In the genomic region with DNA sequence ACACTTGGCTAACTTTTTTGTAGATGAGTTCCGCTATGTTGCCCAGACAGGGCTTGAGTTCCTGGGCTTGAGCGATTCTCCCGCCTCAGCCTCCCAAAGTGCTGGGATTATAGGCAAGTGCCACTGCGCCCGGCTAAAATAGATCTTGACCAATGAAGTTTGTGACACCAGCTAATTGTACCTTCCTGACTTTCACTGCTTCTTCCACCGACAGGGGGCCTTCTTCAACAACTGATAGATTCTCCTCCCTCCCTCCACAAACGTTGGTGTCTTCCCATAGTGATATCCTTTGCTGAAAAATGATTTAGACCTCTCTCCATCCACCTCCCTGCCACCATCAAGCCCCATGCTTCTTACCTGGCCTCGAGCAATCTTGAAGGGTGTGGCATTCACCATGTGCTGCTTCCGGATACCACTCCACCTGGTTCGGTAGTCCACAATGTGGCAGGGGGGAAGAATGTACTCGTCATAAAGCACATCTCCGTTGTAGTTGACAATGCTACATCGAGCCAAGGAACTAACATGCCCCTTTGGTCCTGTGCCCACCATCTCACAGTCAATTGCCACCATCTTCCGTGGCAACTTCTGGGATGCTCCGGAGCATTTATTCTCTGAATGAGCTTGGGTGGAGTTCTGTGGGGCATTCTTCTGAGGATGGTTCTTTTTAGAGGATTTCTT, we compare ENCODE assay signal across 8 cellular contexts. TPM values are rescaled to one million over a fixed set of nuclear protein-coding genes. Genes with fewer than 3 reads are reported as not detected.
DNase-seq lines count a peak whose midpoint lies in the region; ATAC-seq, FAIRE-seq and TF ChIP-seq lines count a peak whose summit lies in the region.

No MANE protein-coding gene starts in this region.

- dilution Hi-C loops in IMR-90 (cut with HindIII; ENCODE audit: low sequenced_read_pairs, unreplicated experiment): no loop called here

- H4K5ac ChIP-seq in IMR-90 (ENCODE audit: low read depth, low read length): no peak overlapping the region

- ATAC-seq in IMR-90 (ENCODE audit: low read depth) (no peak), HG03045 (IDR thresholded peaks at IDR 0.05; ENCODE audit: unreplicated experiment) (no peak), GM19351 (IDR thresholded peaks at IDR 0.05; ENCODE audit: unreplicated experiment) (no peak)

- DNase-seq in DMS153 treated with DMSO at 0.1 percent for 48 hours (lab: John Stamatoyannopoulos, UW; ENCODE audit: unreplicated experiment) (peak; percentile 55), IMR-90 (peak; percentile 66), RCC 7860 (ENCODE audit: low spot score) (peak; percentile 70), amniotic epithelial cell (ENCODE audit: low read depth) (peak; percentile 56), islet precursor cell (peak; percentile 74)
- peak in 5 of 6 experiments; percentile 10 to 44 (median 38) for DNase-seq in stimulated activated naive CD4-positive, alpha-beta T cell (lab: John Stamatoyannopoulos, UW)

- no peak overlapping the region for H3K18ac ChIP-seq in IMR-90 (ENCODE audit: low read depth, low read length)

- peaks cover 8% of the 10 kb centered on the region; the same call in 1 of the 2 replicates for H3K9me1 ChIP-seq in IMR-90 (ENCODE audit: insufficient read depth, low read length)

- peaks cover 37% of the 10 kb centered on the region for H4K20me1 ChIP-seq in IMR-90 (ENCODE audit: insufficient read depth, low read length)

- peaks cover 28 to 72% of the 10 kb centered on the region in 2 experiments for H3K79me1 ChIP-seq in IMR-90 (ENCODE audit: low read depth in 1 of 2, low read length in 2 of 2)

- intact Hi-C loops in IMR-90 (cut with micrococcal nuclease): loop anchor here (1.0 to 10.0 kb wide), 7 partner anchors 37 to 222 kb away; a partner anchor contains a TSS

- WGBS in IMR-90 (ENCODE audit: extremely low coverage in 2 of 2, insufficient read length in 1 of 2), 2 experiments: 32% methylated on average over 6 of the region's 15 CpGs; no CpG with 5 or more reads in 1 of the 2 experiments

- TF ChIP-seq RAD21 in IMR-90 (IDR thresholded peaks at IDR 0.05; ENCODE audit: low read length): peak; percentile 76

- H3K23ac ChIP-seq in IMR-90 (ENCODE audit: low read depth, low read length): no peak overlapping the region

- H3K14ac ChIP-seq in IMR-90 (replicated peaks; ENCODE audit: low read depth, low read length): no peak overlapping the region

- no peak for FAIRE-seq in RCC 7860 (lab: Jason Lieb, UNC)

- H3K9me3 ChIP-seq in IMR-90 (ENCODE audit: control insufficient read depth, insufficient read depth, low read length): no peaks in the 10 kb centered on the region

- no peak overlapping the region for H3K4ac ChIP-seq in IMR-90 (ENCODE audit: low read depth, low read length)

- no peak; the same call in 1 of the 2 replicates for TF ChIP-seq POLR2A in IMR-90 (IDR thresholded peaks at IDR 0.05; ENCODE audit: low read depth, low read length)

- in situ Hi-C loops in IMR-90 (cut with MboI; ENCODE audit: low sequenced_read_pairs): no loop called here

- H3K36me3 ChIP-seq in IMR-90 (ENCODE audit: control insufficient read depth, insufficient read depth, low read length): peaks cover 24% of the 10 kb centered on the region

- H2BK120ac ChIP-seq in IMR-90 (ENCODE audit: low read depth, low read length): no peak overlapping the region

- H3K56ac ChIP-seq in IMR-90 (ENCODE audit: extremely low read depth, insufficient read depth, low read length): no peak overlapping the region

- H3K4me1 ChIP-seq in IMR-90 (ENCODE audit: control insufficient read depth, insufficient read depth, low read length): peaks cover 8% of the 10 kb centered on the region

- POLR2A ChIA-PET in IMR-90 (lab: Charles Lee; ENCODE audit: unreplicated experiment): interaction anchor here (1.2 kb wide), 1 partner anchor 201 kb away, joined by 3 read pairs; no protein-coding TSS in a partner anchor

- no TSS peak for BruUV-seq in IMR-90 (replicated peaks; lab: Mats Ljungman, UMichigan)

- no peak overlapping the region for H3K4me3 ChIP-seq in IMR-90 (ENCODE audit: insufficient read depth, low read depth, low read length)

- no peak overlapping the region for H3K27ac ChIP-seq in IMR-90 (ENCODE audit: insufficient read depth, low read length)

- CTCF ChIA-PET in IMR-90 (lab: Yijun Ruan, JAX): interaction anchor here (0.8 to 6.3 kb wide), 24 partner anchors 9 to 201 kb away, joined by 3 to 104 read pairs (median 5); a partner anchor contains a TSS

- H2BK15ac ChIP-seq in IMR-90 (ENCODE audit: low read depth, low read length): no peak overlapping the region

- H4K8ac ChIP-seq in IMR-90 (ENCODE audit: low read depth in 2 of 2, low read length in 2 of 2): peak overlapping the region in 1 of 2 experiments; percentile 37; a peak in 1 of 4 replicates

- peak overlapping the region; percentile 70 for H2AK9ac ChIP-seq in IMR-90 (replicated peaks; ENCODE audit: low read depth, low read length, poor library complexity)

- no peak overlapping the region for H4K91ac ChIP-seq in IMR-90 (ENCODE audit: insufficient read depth, low read depth, low read length)

- no peak overlapping the region for H2AFZ ChIP-seq in IMR-90 (replicated peaks; ENCODE audit: low read length, poor library complexity)

- H3K27me3 ChIP-seq in IMR-90 (ENCODE audit: control insufficient read depth, insufficient read depth, low read length): no peaks in the 10 kb centered on the region

- peak overlapping the region; percentile 62 for H3K4me2 ChIP-seq in IMR-90 (ENCODE audit: low read depth, low read length)

- H3K9ac ChIP-seq in IMR-90 (ENCODE audit: low read depth, low read length): peak overlapping the region; percentile 24

- no peak overlapping the region for H2BK20ac ChIP-seq in IMR-90 (ENCODE audit: low read depth, low read length)

- peak overlapping the region; percentile 84 for H2AK5ac ChIP-seq in IMR-90 (ENCODE audit: low read depth, low read length)

- H2BK5ac ChIP-seq in IMR-90 (ENCODE audit: low read depth, low read length, poor library complexity, severe bottlenecking): no peak overlapping the region

- TF ChIP-seq CTCF in IMR-90 (conservative IDR thresholded peaks at IDR 0.05; ENCODE audit: low read depth, low read length): peak; percentile 66

TF ChIP-seq in IMR-90, 13 proteins besides CTCF, POLR2A, EP300 and RAD21:
- no peak for TF ChIP-seq NFE2L2 (IDR thresholded peaks at IDR 0.05; ENCODE audit: low read depth, low read length)
- no peak for TF ChIP-seq MAFK (IDR thresholded peaks at IDR 0.05; ENCODE audit: low read depth, low read length)
- TF ChIP-seq RCOR1 (IDR thresholded peaks at IDR 0.05; ENCODE audit: insufficient replicate concordance, low read length): no peak
- TF ChIP-seq SMC3 (IDR thresholded peaks at IDR 0.05; ENCODE audit: low read depth, low read length): peak; percentile 81
- TF ChIP-seq FOS (IDR thresholded peaks at IDR 0.05; ENCODE audit: low read depth, low read length): no peak
- no peak for TF ChIP-seq BHLHE40 (IDR thresholded peaks at IDR 0.05; ENCODE audit: low read depth, low read length)

RNA-seq across cellular contexts. Expression of a gene that starts 1.6 kb away (rescaled TPM):
- 2.3 and 3.1 TPM in 2 replicates for total RNA-seq in IMR-90 (2012; rRNA removed)
- polyA plus RNA-seq in IMR-90 (2012; rRNA removed): 9.6 and 10.1 TPM in 2 replicates
- 6.7 and 10.8 TPM in 2 replicates for polyA plus RNA-seq in IMR-90 (2012; cell fraction: cytosol; rRNA removed)
- 21.6 and 31.1 TPM in 2 replicates for polyA plus RNA-seq in IMR-90 (2012; cell fraction: nucleus; rRNA removed; ENCODE audit: low replicate concordance)

RNA-seq across cellular contexts. Expression of a gene that starts 1.9 kb away (rescaled TPM):
- total RNA-seq in IMR-90 (2012; rRNA removed): 13.6 and 17.0 TPM in 2 replicates
- 27.2 and 27.3 TPM in 2 replicates for polyA plus RNA-seq in IMR-90 (2012; rRNA removed)
- 11.1 and 15.5 TPM in 2 replicates for polyA plus RNA-seq in IMR-90 (2012; cell fraction: cytosol; rRNA removed)
- polyA plus RNA-seq in IMR-90 (2012; cell fraction: nucleus; rRNA removed; ENCODE audit: low replicate concordance): 9.0 and 15.3 TPM in 2 replicates

RNA-seq across cellular contexts. Expression of a gene that starts 14.2 kb away (rescaled TPM):
- 65.3 and 68.8 TPM in 2 replicates for total RNA-seq in IMR-90 (2012; rRNA removed)
- 94.9 and 99.5 TPM in 2 replicates for polyA plus RNA-seq in IMR-90 (2012; rRNA removed)
- polyA plus RNA-seq in IMR-90 (2012; cell fraction: cytosol; rRNA removed): 81.9 and 119 TPM in 2 replicates
- polyA plus RNA-seq in IMR-90 (2012; cell fraction: nucleus; rRNA removed; ENCODE audit: low replicate concordance): 30.0 and 38.2 TPM in 2 replicates

RNA-seq across cellular contexts. Expression of a gene that starts 21.3 kb away (rescaled TPM):
- total RNA-seq in IMR-90 (2012; rRNA removed): 6.1 and 6.3 TPM in 2 replicates
- 12.2 and 15.7 TPM in 2 replicates for polyA plus RNA-seq in IMR-90 (2012; rRNA removed)
- 12.2 and 23.5 TPM in 2 replicates for polyA plus RNA-seq in IMR-90 (2012; cell fraction: cytosol; rRNA removed)
- polyA plus RNA-seq in IMR-90 (2012; cell fraction: nucleus; rRNA removed; ENCODE audit: low replicate concordance): 6.7 and 8.7 TPM in 2 replicates

RNA-seq across cellular contexts. Expression of a gene that starts 24.8 kb away (rescaled TPM):
- total RNA-seq in IMR-90 (2012; rRNA removed): 94.6 and 145 TPM in 2 replicates
- 102 and 123 TPM in 2 replicates for polyA plus RNA-seq in IMR-90 (2012; rRNA removed)
- 53.9 and 99.5 TPM in 2 replicates for polyA plus RNA-seq in IMR-90 (2012; cell fraction: cytosol; rRNA removed)
- polyA plus RNA-seq in IMR-90 (2012; cell fraction: nucleus; rRNA removed; ENCODE audit: low replicate concordance): 55.8 and 80.7 TPM in 2 replicates
